8 cellular contexts compared by ENCODE assay signal in genomic region chr16:47461598-47462266, GRCh38. TPM values are rescaled to one million over a fixed set of nuclear protein-coding genes. Genes with fewer than 3 reads are reported as not detected.
DNase-seq lines count a peak whose midpoint lies in the region; ATAC-seq and TF ChIP-seq lines count a peak whose summit lies in the region.

No MANE protein-coding gene starts in this region.

- H3K9me3 ChIP-seq in CD8-positive, alpha-beta memory T cell (ENCODE audit: low read length), result no peaks in the 10 kb centered on the region

- peak overlapping the region; percentile 93 for H3K27ac ChIP-seq in CD8-positive, alpha-beta memory T cell (ENCODE audit: low read depth, low read length)

- peaks cover 65 to 82% (median 81%) of the 10 kb centered on the region in 3 donors for H3K4me1 Mint-ChIP-seq in CD8-positive, alpha-beta memory T cell
- H3K4me1 Mint-ChIP-seq in WTC11 (peaks cover 34% of the 10 kb centered on the region), natural killer cell (peaks cover 42 to 60% of the 10 kb centered on the region in 2 donors)

- peaks cover 6% of the 10 kb centered on the region for H3K36me3 ChIP-seq in CD8-positive, alpha-beta memory T cell (ENCODE audit: insufficient read depth, low read length)

- H3K4me3 ChIP-seq in CD8-positive, alpha-beta memory T cell (ENCODE audit: low read length), result peak overlapping the region; percentile 88

- peaks cover 33% of the 10 kb centered on the region for H3K4me1 ChIP-seq in CD8-positive, alpha-beta memory T cell (ENCODE audit: insufficient read depth, low read length)

- no peaks in the 10 kb centered on the region for H3K9me3 Mint-ChIP-seq in CD8-positive, alpha-beta memory T cell
- H3K9me3 Mint-ChIP-seq in WTC11 (no peaks in the 10 kb centered on the region), natural killer cell (no peaks in the 10 kb centered on the region)

- POLR2A ChIA-PET in CD8-positive, alpha-beta memory T cell (lab: Charles Lee), result interaction anchor here (1.2 to 2.7 kb wide), 2 partner anchors 14 to 489 kb away, joined by 3 to 10 read pairs; partner anchors contain the start of gene DNAJA2
- POLR2A ChIA-PET in WTC11 (lab: Charles Lee), result interaction anchor here (0.7 kb wide), 1 partner anchor 201 kb away, joined by 3 read pairs; no protein-coding TSS in a partner anchor

- DNase-seq in CD8-positive, alpha-beta memory T cell, result peak in 1 of 5 donors; percentile 4
- DNase-seq in KG1 (lab: John Stamatoyannopoulos, UW), result peak; percentile 13
- DNase-seq in WTC11 (ENCODE audit: low spot score), result no peak
- peak; percentile 59 for DNase-seq in fibroblast of peridontal ligament (ENCODE audit: extremely low read depth)
- no peak for DNase-seq in natural killer cell

- H3K4me3 Mint-ChIP-seq in CD8-positive, alpha-beta memory T cell, result peak overlapping the region; percentile 94 to 100 (median 97)
- H3K4me3 Mint-ChIP-seq in WTC11 (peak overlapping the region; percentile 99), natural killer cell (peak overlapping the region; percentile 98)

- H3K27ac Mint-ChIP-seq in CD8-positive, alpha-beta memory T cell, result peak overlapping the region; percentile 39 to 98 (median 94)
- peak overlapping the region; percentile 95 for H3K27ac Mint-ChIP-seq in WTC11
- H3K27ac Mint-ChIP-seq in natural killer cell, result peak overlapping the region; percentile 89 to 96

- CTCF ChIA-PET in CD8-positive, alpha-beta memory T cell (lab: Charles Lee), result interaction anchor here (0.8 to 1.8 kb wide), 5 partner anchors 13 to 703 kb away, joined by 3 to 5 read pairs (median 4); partner anchors contain the start of gene NETO2
- CTCF ChIA-PET in WTC11 (lab: Charles Lee), result interaction anchor here (0.7 to 3.8 kb wide), 9 partner anchors 9 to 703 kb away, joined by 3 to 16 read pairs (median 4); partner anchors contain the start of gene NETO2

- H3K27me3 ChIP-seq in CD8-positive, alpha-beta memory T cell (ENCODE audit: insufficient read depth, low read length, poor library complexity, severe bottlenecking), result no peaks in the 10 kb centered on the region

- H3K27me3 Mint-ChIP-seq in CD8-positive, alpha-beta memory T cell, result no peaks in the 10 kb centered on the region
- H3K27me3 Mint-ChIP-seq in WTC11 (ENCODE audit: low read depth) (no peaks in the 10 kb centered on the region), natural killer cell (ENCODE audit: low read depth in 2 of 2) (no peaks in the 10 kb centered on the region)

- H3K36me3 Mint-ChIP-seq in CD8-positive, alpha-beta memory T cell, result peaks cover 0 to 29% (median 10%) of the 10 kb centered on the region in 3 donors
- peaks cover 9% of the 10 kb centered on the region for H3K36me3 Mint-ChIP-seq in WTC11
- H3K36me3 Mint-ChIP-seq in natural killer cell, result no peaks in the 10 kb centered on the region

- ATAC-seq in GM18909 (IDR thresholded peaks at IDR 0.05; ENCODE audit: poor library complexity, unreplicated experiment) (peak; percentile 36), WTC11 (peak; percentile 11), natural killer cell (no peak), GM21381 (IDR thresholded peaks at IDR 0.05; ENCODE audit: unreplicated experiment) (no peak), GM18868 (IDR thresholded peaks at IDR 0.05; ENCODE audit: unreplicated experiment) (no peak)

- TF ChIP-seq CTCF in WTC11 (IDR thresholded peaks at IDR 0.05) (no peak), natural killer cell (IDR thresholded peaks at IDR 0.05) (no peak)

- intact Hi-C loops in natural killer cell (cut with micrococcal nuclease), result loop anchor here (1.0 kb wide), 1 partner anchor 182 kb away; no protein-coding TSS in a partner anchor

TF ChIP-seq in WTC11, 78 proteins besides CTCF, POLR2A, EP300 and RAD21:
- no peak for TF ChIP-seq GRHL2 (CRISPR knock-in tag; IDR thresholded peaks at IDR 0.05; ENCODE audit: insufficient replicate concordance, severe bottlenecking)
- TF ChIP-seq, protein P1, sequence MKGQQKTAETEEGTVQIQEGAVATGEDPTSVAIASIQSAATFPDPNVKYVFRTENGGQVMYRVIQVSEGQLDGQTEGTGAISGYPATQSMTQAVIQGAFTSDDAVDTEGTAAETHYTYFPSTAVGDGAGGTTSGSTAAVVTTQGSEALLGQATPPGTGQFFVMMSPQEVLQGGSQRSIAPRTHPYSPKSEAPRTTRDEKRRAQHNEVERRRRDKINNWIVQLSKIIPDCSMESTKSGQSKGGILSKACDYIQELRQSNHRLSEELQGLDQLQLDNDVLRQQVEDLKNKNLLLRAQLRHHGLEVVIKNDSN (CRISPR knock-in tag; IDR thresholded peaks at IDR 0.05), result 0 out of 2 replicates have a peak, but pooled peaks have one; percentile 5
- TF ChIP-seq, protein P2, sequence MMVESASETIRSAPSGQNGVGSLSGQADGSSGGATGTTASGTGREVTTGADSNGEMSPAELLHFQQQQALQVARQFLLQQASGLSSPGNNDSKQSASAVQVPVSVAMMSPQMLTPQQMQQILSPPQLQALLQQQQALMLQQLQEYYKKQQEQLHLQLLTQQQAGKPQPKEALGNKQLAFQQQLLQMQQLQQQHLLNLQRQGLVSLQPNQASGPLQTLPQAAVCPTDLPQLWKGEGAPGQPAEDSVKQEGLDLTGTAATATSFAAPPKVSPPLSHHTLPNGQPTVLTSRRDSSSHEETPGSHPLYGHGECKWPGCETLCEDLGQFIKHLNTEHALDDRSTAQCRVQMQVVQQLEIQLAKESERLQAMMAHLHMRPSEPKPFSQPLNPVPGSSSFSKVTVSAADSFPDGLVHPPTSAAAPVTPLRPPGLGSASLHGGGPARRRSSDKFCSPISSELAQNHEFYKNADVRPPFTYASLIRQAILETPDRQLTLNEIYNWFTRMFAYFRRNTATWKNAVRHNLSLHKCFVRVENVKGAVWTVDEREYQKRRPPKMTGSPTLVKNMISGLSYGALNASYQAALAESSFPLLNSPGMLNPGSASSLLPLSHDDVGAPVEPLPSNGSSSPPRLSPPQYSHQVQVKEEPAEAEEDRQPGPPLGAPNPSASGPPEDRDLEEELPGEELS (CRISPR knock-in tag; IDR thresholded peaks at IDR 0.05), result no peak
- TF ChIP-seq ZNF671 (CRISPR knock-in tag; IDR thresholded peaks at IDR 0.05), result no peak
- TF ChIP-seq, protein P3, sequence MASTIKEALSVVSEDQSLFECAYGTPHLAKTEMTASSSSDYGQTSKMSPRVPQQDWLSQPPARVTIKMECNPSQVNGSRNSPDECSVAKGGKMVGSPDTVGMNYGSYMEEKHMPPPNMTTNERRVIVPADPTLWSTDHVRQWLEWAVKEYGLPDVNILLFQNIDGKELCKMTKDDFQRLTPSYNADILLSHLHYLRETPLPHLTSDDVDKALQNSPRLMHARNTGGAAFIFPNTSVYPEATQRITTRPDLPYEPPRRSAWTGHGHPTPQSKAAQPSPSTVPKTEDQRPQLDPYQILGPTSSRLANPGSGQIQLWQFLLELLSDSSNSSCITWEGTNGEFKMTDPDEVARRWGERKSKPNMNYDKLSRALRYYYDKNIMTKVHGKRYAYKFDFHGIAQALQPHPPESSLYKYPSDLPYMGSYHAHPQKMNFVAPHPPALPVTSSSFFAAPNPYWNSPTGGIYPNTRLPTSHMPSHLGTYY (CRISPR knock-in tag; IDR thresholded peaks at IDR 0.05), result no peak

RNA-seq across cellular contexts. Expression of gene PHKB, which starts 0.6 kb away (rescaled TPM):
- total RNA-seq in CD8-positive, alpha-beta memory T cell, result 10 to 100 TPM; 23.0 to 25.4 TPM
- 29.2 TPM for polyA plus RNA-seq in CD8-positive, alpha-beta memory T cell
- total RNA-seq in WTC11 (2021), result 43.9 to 45.9 TPM (median 44.2 TPM) in 3 replicates
- total RNA-seq in natural killer cell, result 10 to 100 TPM; 54.4 to 64.0 (median 58.5) TPM

RNA-seq across cellular contexts. Expression of gene ITFG1, which starts 0.9 kb away (rescaled TPM):
- total RNA-seq in CD8-positive, alpha-beta memory T cell, result 10 to 100 TPM; 24.9 to 26.8 TPM
- polyA plus RNA-seq in CD8-positive, alpha-beta memory T cell, result 24.5 TPM
- total RNA-seq in WTC11 (2021) (20.5 to 22.3 TPM (median 21.1 TPM) in 3 replicates), natural killer cell (10 to 100 TPM; 30.4 to 44.1 (median 38.2) TPM)

Comparison
In these comparisons a context has a peak if more than half of its experiments do, and no peak if none do; other contexts are left out.
1. DNase-seq: peak in KG1 (single experiment) and fibroblast of peridontal ligament (single experiment); none in WTC11 (single experiment) and natural killer cell (single experiment).
2. ATAC-seq: peak in GM18909 (single experiment) and WTC11 (single experiment); none in natural killer cell (0 of 3), GM21381 (single experiment) and GM18868 (single experiment).
3. Peak in every context shown above with its lines, with median percentiles within 50 percentile points of each other: H3K27ac Mint-ChIP-seq and H3K4me3 Mint-ChIP-seq.